ENCODE assay signal across 12 cellular contexts in genomic region chr11:1390603-1391164, GRCh38. TPM values are rescaled to one million over a fixed set of nuclear protein-coding genes. Genes with fewer than 3 reads are reported as not detected.
DNase-seq lines count a peak whose midpoint lies in the region; ATAC-seq and TF ChIP-seq lines count a peak whose summit lies in the region.
"Had no signal": no experiment of that assay in that cellular context is flagged by ENCODE, and none has a peak within 500 bp of the region (broad histone marks: within the 10 kb centered on the region; RNA-seq: fewer than 3 reads in every experiment).

No MANE protein-coding gene starts in this region.

- H3K27me3 ChIP-seq in H7 (ENCODE audit: control insufficient read depth, insufficient read depth, low read length) (peaks cover 11% of the 10 kb centered on the region), RWPE2 (ENCODE audit: insufficient read depth, poor library complexity, severe bottlenecking) (peaks cover 18% of the 10 kb centered on the region)

- TF ChIP-seq CTCF in RWPE2 (IDR thresholded peaks at IDR 0.05; ENCODE audit: poor library complexity, severe bottlenecking) (no peak), progenitor cell of endocrine pancreas (IDR thresholded peaks at IDR 0.05; ENCODE audit: unreplicated experiment) (no peak)

- CTCF ChIA-PET in activated CD8-positive, alpha-beta T cell treated with anti-CD3 and anti-CD28 coated beads, Interleukin-2, amount 10 ng/mL, durations not matched to agents 7 days and 5 days (lab: Charles Lee), result no interaction called here

- H3K36me3 Mint-ChIP-seq in progenitor cell of endocrine pancreas (ENCODE audit: insufficient read depth), result peaks cover 2% of the 10 kb centered on the region
- H3K36me3 Mint-ChIP-seq in activated CD8-positive, alpha-beta T cell treated with anti-CD3 and anti-CD28 coated beads, Interleukin-2, amount 10 ng/mL, durations not matched to agents 7 days and 5 days (ENCODE audit: low read depth), result no peaks in the 10 kb centered on the region
- H3K36me3 Mint-ChIP-seq: activated naive CD8-positive, alpha-beta T cell treated with anti-CD3 and anti-CD28 coated beads, Interleukin-2, amount 10 ng/mL, durations not matched to agents 7 days and 5 days had no signal

- H3K27ac Mint-ChIP-seq in progenitor cell of endocrine pancreas, result no peak overlapping the region
- H3K27ac Mint-ChIP-seq in activated CD8-positive, alpha-beta T cell treated with anti-CD3 and anti-CD28 coated beads, Interleukin-2, amount 10 ng/mL, durations not matched to agents 7 days and 5 days, result no peak overlapping the region
- H3K27ac Mint-ChIP-seq: activated naive CD8-positive, alpha-beta T cell treated with anti-CD3 and anti-CD28 coated beads, Interleukin-2, amount 10 ng/mL, durations not matched to agents 7 days and 5 days had no signal

- intact Hi-C loops in left ventricle myocardium superior (cut with micrococcal nuclease), result no loop called here

- peak overlapping the region; percentile 78 for H3K4me3 Mint-ChIP-seq in progenitor cell of endocrine pancreas (ENCODE audit: low read depth)
- no peak overlapping the region for H3K4me3 Mint-ChIP-seq in activated CD8-positive, alpha-beta T cell treated with anti-CD3 and anti-CD28 coated beads, Interleukin-2, amount 10 ng/mL, durations not matched to agents 7 days and 5 days
- H3K4me3 Mint-ChIP-seq: activated naive CD8-positive, alpha-beta T cell treated with anti-CD3 and anti-CD28 coated beads, Interleukin-2, amount 10 ng/mL, durations not matched to agents 7 days and 5 days had no signal

- H3K4me3 ChIP-seq in H7 (ENCODE audit: insufficient read depth, low read depth, low read length) (peak overlapping the region; percentile 62), RWPE2 (ENCODE audit: severe bottlenecking) (peak overlapping the region; percentile 29)
- H3K4me3 ChIP-seq: skin epidermis, transverse colon had no signal

- DNase-seq in H7 (peak; percentile 93), RWPE2 (ENCODE audit: low spot score) (no peak), left ventricle myocardium superior (peak; percentile 71), progenitor cell of endocrine pancreas (ENCODE audit: low spot score, unreplicated experiment) (peak; percentile 58), NCI-H524 treated with DMSO at 0.1 percent for 48 hours (lab: John Stamatoyannopoulos, UW) (no peak), DMS153 (lab: John Stamatoyannopoulos, UW) (no peak)
- no peak for DNase-seq in stimulated activated CD4-positive, alpha-beta T cell treated with anti-CD3 and anti-CD28 coated beads, Interleukin-2, amount 100 ng/mL, for 24 hours
- DNase-seq in activated CD8-positive, alpha-beta T cell treated with anti-CD3 and anti-CD28 coated beads, Interleukin-2, amount 10 ng/mL, durations not matched to agents 7 days and 5 days, result no peak
- DNase-seq: activated naive CD8-positive, alpha-beta T cell treated with anti-CD3 and anti-CD28 coated beads, Interleukin-2, amount 10 ng/mL, durations not matched to agents 7 days and 5 days; NCI-H1048; transverse colon had no signal

- no peak overlapping the region for H3K27ac ChIP-seq in RWPE2 (ENCODE audit: poor library complexity, severe bottlenecking)
- H3K27ac ChIP-seq: skin epidermis, transverse colon had no signal

- POLR2A ChIA-PET in activated CD8-positive, alpha-beta T cell treated with anti-CD3 and anti-CD28 coated beads, Interleukin-2, amount 10 ng/mL, durations not matched to agents 7 days and 5 days (lab: Charles Lee), result no interaction called here

- no peaks in the 10 kb centered on the region for H3K9me3 ChIP-seq in RWPE2 (ENCODE audit: severe bottlenecking)
- H3K9me3 ChIP-seq: transverse colon had no signal

- H3K36me3 ChIP-seq in H7 (replicated peaks; ENCODE audit: control insufficient read depth, insufficient read depth, low read length), result no peaks in the 10 kb centered on the region
- no peaks in the 10 kb centered on the region for H3K36me3 ChIP-seq in RWPE2 (ENCODE audit: low read depth)
- H3K36me3 ChIP-seq: transverse colon had no signal

- no peaks in the 10 kb centered on the region for H3K4me1 ChIP-seq in RWPE2 (ENCODE audit: insufficient read depth, poor library complexity, severe bottlenecking)

- H3K4me1 Mint-ChIP-seq in progenitor cell of endocrine pancreas (ENCODE audit: low read depth), result peaks cover 9% of the 10 kb centered on the region
- H3K4me1 Mint-ChIP-seq in activated CD8-positive, alpha-beta T cell treated with anti-CD3 and anti-CD28 coated beads, Interleukin-2, amount 10 ng/mL, durations not matched to agents 7 days and 5 days (ENCODE audit: low read depth), result peaks cover 11% of the 10 kb centered on the region
- H3K4me1 Mint-ChIP-seq: activated naive CD8-positive, alpha-beta T cell treated with anti-CD3 and anti-CD28 coated beads, Interleukin-2, amount 10 ng/mL, durations not matched to agents 7 days and 5 days had no signal

- ATAC-seq in RWPE2 (ENCODE audit: low read depth) (no peak), left ventricle myocardium superior (peak; percentile 10)
- ATAC-seq in activated CD8-positive, alpha-beta T cell treated with anti-CD3 and anti-CD28 coated beads, Interleukin-2, amount 10 ng/mL, durations not matched to agents 7 days and 5 days, result no peak

- H3K9me3 Mint-ChIP-seq in progenitor cell of endocrine pancreas (ENCODE audit: low read depth), result peaks cover 3% of the 10 kb centered on the region
- H3K9me3 Mint-ChIP-seq in activated CD8-positive, alpha-beta T cell treated with anti-CD3 and anti-CD28 coated beads, Interleukin-2, amount 10 ng/mL, durations not matched to agents 7 days and 5 days (ENCODE audit: insufficient read depth), result no peaks in the 10 kb centered on the region
- H3K9me3 Mint-ChIP-seq: activated naive CD8-positive, alpha-beta T cell treated with anti-CD3 and anti-CD28 coated beads, Interleukin-2, amount 10 ng/mL, durations not matched to agents 7 days and 5 days had no signal

- H3K27me3 Mint-ChIP-seq in progenitor cell of endocrine pancreas, result peaks cover 14% of the 10 kb centered on the region
- peaks cover 32% of the 10 kb centered on the region for H3K27me3 Mint-ChIP-seq in activated CD8-positive, alpha-beta T cell treated with anti-CD3 and anti-CD28 coated beads, Interleukin-2, amount 10 ng/mL, durations not matched to agents 7 days and 5 days (ENCODE audit: low read depth)

RNA-seq across cellular contexts. Expression of gene BRSK2, which starts 0.9 kb away (rescaled TPM):
- 22.2 and 23.6 TPM in 2 replicates for total RNA-seq in H7 (2014; rRNA removed; shearing (Covaris generic))
- total RNA-seq in left ventricle myocardium superior (0.74 TPM), progenitor cell of endocrine pancreas (49.2 and 53.2 TPM in 2 replicates)
- total RNA-seq in activated CD8-positive, alpha-beta T cell treated with anti-CD3 and anti-CD28 coated beads, Interleukin-2, amount 10 ng/mL, durations not matched to agents 7 days and 5 days, result under 1 TPM in 1 of 2 experiments, not detected in 1; 0.39 TPM

Comparison
In these comparisons a context has a peak if more than half of its experiments do, and no peak if none do; other contexts are left out.
1. DNase-seq: peak in H7 (single experiment), left ventricle myocardium superior (single experiment) and progenitor cell of endocrine pancreas (single experiment); none in RWPE2 (single experiment), stimulated activated CD4-positive, alpha-beta T cell treated with anti-CD3 and anti-CD28 coated beads, Interleukin-2, amount 100 ng/mL, for 24 hours (0 of 2), NCI-H524 treated with DMSO at 0.1 percent for 48 hours (single experiment), DMS153 (single experiment) and activated CD8-positive, alpha-beta T cell treated with anti-CD3 and anti-CD28 coated beads, Interleukin-2, amount 10 ng/mL, durations not matched to agents 7 days and 5 days (single experiment).
2. RNA of gene BRSK2, which starts 0.9 kb away (total RNA-seq): 49.2 to 53.2 TPM in progenitor cell of endocrine pancreas and 22.2 to 23.6 TPM in H7; 0.74 TPM in left ventricle myocardium superior (single experiment) and 0.39 TPM in activated CD8-positive, alpha-beta T cell treated with anti-CD3 and anti-CD28 coated beads, Interleukin-2, amount 10 ng/mL, durations not matched to agents 7 days and 5 days; every median in the first group is over 10 times any median in the second.